ENCODE assay signal across 8 cellular contexts in the genomic region with DNA sequence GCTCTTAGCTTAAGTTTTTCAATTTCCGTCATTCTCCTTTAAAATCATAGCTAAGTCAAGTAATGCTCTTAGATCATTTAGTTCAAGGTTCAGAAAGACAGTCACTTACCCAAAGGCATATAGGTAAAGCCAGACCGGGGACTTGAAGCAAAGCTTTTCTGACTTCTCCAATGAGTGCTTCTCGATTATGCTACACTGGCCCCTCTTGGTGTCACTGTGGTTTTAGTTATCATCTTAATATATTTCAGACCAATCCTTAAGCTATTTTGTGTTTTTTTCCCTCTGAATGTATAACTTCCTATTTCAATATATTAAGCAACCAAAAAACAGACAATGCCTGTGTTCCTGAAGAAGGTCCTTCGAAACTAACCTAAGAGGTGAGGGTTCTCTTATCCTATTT. TPM values are rescaled to one million over a fixed set of nuclear protein-coding genes. Genes with fewer than 3 reads are reported as not detected.
DNase-seq lines count a peak whose midpoint lies in the region; ATAC-seq and TF ChIP-seq lines count a peak whose summit lies in the region.

No MANE protein-coding gene starts in this region.

- H3K27me3 Mint-ChIP-seq in T-helper 17 cell = peaks cover 7% of the 10 kb centered on the region

- peak overlapping the region; percentile 68 for H3K4me3 ChIP-seq in AG04449 (ENCODE audit: low read depth, low read length)
- no peak overlapping the region for H3K4me3 ChIP-seq in fibroblast of pulmonary artery (replicated peaks; ENCODE audit: low read depth, low read length)

- no peaks in the 10 kb centered on the region for H3K9me3 ChIP-seq in T-helper 17 cell (ENCODE audit: control insufficient read depth, low read length, poor library complexity, severe bottlenecking)

- H3K4me1 Mint-ChIP-seq in T-helper 17 cell = peaks cover 68% of the 10 kb centered on the region

- H3K27ac Mint-ChIP-seq in T-helper 17 cell = peak overlapping the region; percentile 98

- in situ Hi-C loops in GM13977 (cut with MboI; ENCODE audit: low pct_unique_long_range_greater_than_20kb, low sequenced_read_pairs, unreplicated experiment) = loop anchor here (10.0 to 25.0 kb wide), 4 partner anchors 95 to 603 kb away; no protein-coding TSS in a partner anchor

- no peak for DNase-seq in AG04449 (ENCODE audit: low read depth, low spot score)
- DNase-seq in GM13977 (ENCODE audit: low spot score) = no peak
- no peak for DNase-seq in T-helper 17 cell
- peak; percentile 38 for DNase-seq in fibroblast of pulmonary artery (ENCODE audit: low read depth)
- DNase-seq in iPS-NIHi11 (ENCODE audit: low spot score) = no peak
- DNase-seq in HEK293T (ENCODE audit: extremely low spot score) = no peak
- DNase-seq in middle frontal gyrus (ENCODE audit: extremely low spot score, low spot score) = no peak

- TF ChIP-seq CTCF in AG04449 (IDR thresholded peaks at IDR 0.05; ENCODE audit: insufficient read depth, low read length, missing control alignments) = peak; percentile 18
- peak; percentile 26 for TF ChIP-seq CTCF in GM13977 (IDR thresholded peaks at IDR 0.05; ENCODE audit: extremely low read depth, insufficient read depth, missing control alignments)
- no peak for TF ChIP-seq CTCF in fibroblast of pulmonary artery (IDR thresholded peaks at IDR 0.05; ENCODE audit: low read length, missing control alignments)

- CTCF ChIA-PET in AG04449 (lab: Yijun Ruan, JAX) = interaction anchor here (0.5 to 2.8 kb wide), 32 partner anchors 9 to 659 kb away, joined by 3 to 111 read pairs (median 4); a partner anchor contains a TSS
- CTCF ChIA-PET in HEK293T (lab: Yijun Ruan, JAX) = interaction anchor here (0.7 to 1.3 kb wide), 3 partner anchors 133 to 212 kb away, joined by 3 to 8 read pairs (median 3); no protein-coding TSS in a partner anchor

- H3K36me3 Mint-ChIP-seq in T-helper 17 cell (ENCODE audit: low read depth) = peaks cover 6% of the 10 kb centered on the region

- POLR2A ChIA-PET in AG04449 (lab: Yijun Ruan, JAX) = no interaction called here
- POLR2A ChIA-PET in HEK293T (lab: Yijun Ruan, JAX) = no interaction called here

- ATAC-seq in T-helper 17 cell = no peak
- ATAC-seq in GM21515 (IDR thresholded peaks at IDR 0.05; ENCODE audit: unreplicated experiment) = no peak

- peak overlapping the region; percentile 87 for H3K4me3 Mint-ChIP-seq in T-helper 17 cell

TF ChIP-seq in HEK293T, 16 proteins besides CTCF, POLR2A, EP300 and RAD21:
- TF ChIP-seq, protein P1, sequence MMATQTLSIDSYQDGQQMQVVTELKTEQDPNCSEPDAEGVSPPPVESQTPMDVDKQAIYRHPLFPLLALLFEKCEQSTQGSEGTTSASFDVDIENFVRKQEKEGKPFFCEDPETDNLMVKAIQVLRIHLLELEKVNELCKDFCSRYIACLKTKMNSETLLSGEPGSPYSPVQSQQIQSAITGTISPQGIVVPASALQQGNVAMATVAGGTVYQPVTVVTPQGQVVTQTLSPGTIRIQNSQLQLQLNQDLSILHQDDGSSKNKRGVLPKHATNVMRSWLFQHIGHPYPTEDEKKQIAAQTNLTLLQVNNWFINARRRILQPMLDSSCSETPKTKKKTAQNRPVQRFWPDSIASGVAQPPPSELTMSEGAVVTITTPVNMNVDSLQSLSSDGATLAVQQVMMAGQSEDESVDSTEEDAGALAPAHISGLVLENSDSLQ (IDR thresholded peaks at IDR 0.05) = no peak
- no peak for TF ChIP-seq SUZ12 (IDR thresholded peaks at IDR 0.05)
- TF ChIP-seq ZNF384 (IDR thresholded peaks at IDR 0.05) = no peak
- no peak for TF ChIP-seq FOXK2 (IDR thresholded peaks at IDR 0.05)
- TF ChIP-seq SP1 (IDR thresholded peaks at IDR 0.05) = no peak
- TF ChIP-seq BHLHE40 (IDR thresholded peaks at IDR 0.05; ENCODE audit: borderline replicate concordance) = no peak
- no peak for TF ChIP-seq LEF1 (IDR thresholded peaks at IDR 0.05; ENCODE audit: borderline replicate concordance)
- TF ChIP-seq ARNT (IDR thresholded peaks at IDR 0.05) = no peak
- TF ChIP-seq FOXM1 (IDR thresholded peaks at IDR 0.05; ENCODE audit: borderline replicate concordance) = no peak
- TF ChIP-seq L3MBTL2 (conservative IDR thresholded peaks at IDR 0.05) = no peak
- TF ChIP-seq ELF4 (IDR thresholded peaks at IDR 0.05) = no peak
- TF ChIP-seq NFRKB (IDR thresholded peaks at IDR 0.05) = no peak
- no peak for TF ChIP-seq FOXA1 (IDR thresholded peaks at IDR 0.05)
- TF ChIP-seq CTBP1 (IDR thresholded peaks at IDR 0.05; ENCODE audit: borderline replicate concordance) = no peak

RNA-seq across cellular contexts. Expression of a gene that starts 3.8 kb away (rescaled TPM):
- total RNA-seq in T-helper 17 cell = 100 to 1,000 TPM; 122 to 141 TPM
